8 cellular contexts compared by ENCODE assay signal in genomic region chr15:65049418-65049840, GRCh38. TPM values are rescaled to one million over a fixed set of nuclear protein-coding genes. Genes with fewer than 3 reads are reported as not detected.
DNase-seq lines count a peak whose midpoint lies in the region; ATAC-seq and TF ChIP-seq lines count a peak whose summit lies in the region.

No MANE protein-coding gene starts in this region.

- H3K79me2 ChIP-seq in OCI-LY7 (ENCODE audit: insufficient read depth, low read depth, low read length) = no peaks in the 10 kb centered on the region

- no peak overlapping the region for H3K27ac Mint-ChIP-seq in CD4-positive, alpha-beta T cell
- peak overlapping the region; percentile 52 for H3K27ac Mint-ChIP-seq in activated T-cell treated with anti-CD3 and anti-CD28 coated beads, Interleukin-2, amount 50 U/mL, for 24 hours

- TF ChIP-seq CTCF in CD4-positive, alpha-beta T cell (IDR thresholded peaks at IDR 0.05) = no peak
- TF ChIP-seq CTCF in OCI-LY7 (conservative IDR thresholded peaks at IDR 0.05; ENCODE audit: low read length) = no peak

- H3K4me3 ChIP-seq in HUES6 (ENCODE audit: low read depth, low read length) = peak overlapping the region; percentile 52
- peak overlapping the region; percentile 37 for H3K4me3 ChIP-seq in OCI-LY7 (ENCODE audit: low read depth, low read length, poor library complexity, severe bottlenecking)
- peak overlapping the region; percentile 37 to 53 for H3K4me3 ChIP-seq in muscle layer of duodenum (ENCODE audit: low read depth in 1 of 2, low read length in 2 of 2)

- H3K27ac ChIP-seq in CD4-positive, alpha-beta T cell (ENCODE audit: low read depth, low read length) = no peak overlapping the region
- H3K27ac ChIP-seq in HUES6 (ENCODE audit: low read depth, low read length) (no peak overlapping the region), OCI-LY7 (ENCODE audit: low read depth, low read length, poor library complexity, severe bottlenecking) (no peak overlapping the region), muscle layer of duodenum (ENCODE audit: low read length) (no peak overlapping the region)

- BruUV-seq in OCI-LY7 (replicated peaks; lab: Mats Ljungman, UMichigan) = no TSS peak

- no peaks in the 10 kb centered on the region for H4K20me1 ChIP-seq in OCI-LY7 (ENCODE audit: insufficient read depth, low read length)

- H3K4me1 ChIP-seq in HUES6 (ENCODE audit: control insufficient read depth, insufficient read depth, low read length) (peaks cover 5% of the 10 kb centered on the region; the same call in 1 of the 2 replicates), OCI-LY7 (ENCODE audit: insufficient read depth, low read length, poor library complexity, severe bottlenecking) (peaks cover 19% of the 10 kb centered on the region), muscle layer of duodenum (ENCODE audit: control insufficient read depth in 1 of 2, insufficient read depth in 2 of 2, low read length in 2 of 2) (peaks cover under 1 to 23% of the 10 kb centered on the region in 2 donors)

- H3K9me2 ChIP-seq in OCI-LY7 (ENCODE audit: insufficient read depth, low read length) = no peaks in the 10 kb centered on the region

- no peaks in the 10 kb centered on the region for H3K27me3 ChIP-seq in CD4-positive, alpha-beta T cell (ENCODE audit: control insufficient read depth, insufficient read depth, low read length)
- H3K27me3 ChIP-seq in HUES6 (ENCODE audit: control insufficient read depth, insufficient read depth, low read length) = no peaks in the 10 kb centered on the region
- H3K27me3 ChIP-seq in muscle layer of duodenum (ENCODE audit: low read depth, low read length) = no peaks in the 10 kb centered on the region

- CTCF ChIA-PET in CD4-positive, alpha-beta T cell (lab: Charles Lee) = no interaction called here
- CTCF ChIA-PET in OCI-LY7 (lab: Charles Lee; ENCODE audit: unreplicated experiment) = interaction anchor here (0.6 kb wide), 1 partner anchor 27 kb away, joined by 3 read pairs; the partner anchor contains the start of gene KBTBD13

- peaks cover 6% of the 10 kb centered on the region; the same call in 1 of the 2 replicates for H3K36me3 ChIP-seq in HUES6 (ENCODE audit: control insufficient read depth, insufficient read depth, low read length)
- H3K36me3 ChIP-seq in OCI-LY7 (ENCODE audit: insufficient read depth, low read length) = no peaks in the 10 kb centered on the region
- peaks cover 0 to 6% of the 10 kb centered on the region in 2 donors for H3K36me3 ChIP-seq in muscle layer of duodenum (ENCODE audit: control insufficient read depth in 1 of 2, insufficient read depth in 2 of 2, low read length in 2 of 2)

- intact Hi-C loops in CD4-positive, alpha-beta T cell (cut with DNase I, micrococcal nuclease) = no loop called here
- intact Hi-C loops in OCI-LY7 (cut with micrococcal nuclease; ENCODE audit: unreplicated experiment) = no loop called here

- no peaks in the 10 kb centered on the region for H3K9me3 ChIP-seq in CD4-positive, alpha-beta T cell (ENCODE audit: control insufficient read depth, low read length)
- H3K9me3 ChIP-seq in HUES6 (ENCODE audit: control insufficient read depth, insufficient read depth, low read depth, low read length) (no peaks in the 10 kb centered on the region), OCI-LY7 (ENCODE audit: low read length) (no peaks in the 10 kb centered on the region), muscle layer of duodenum (ENCODE audit: control insufficient read depth in 1 of 2, low read length in 2 of 2) (no peaks in the 10 kb centered on the region)

- no peaks in the 10 kb centered on the region for H3K27me3 Mint-ChIP-seq in CD4-positive, alpha-beta T cell
- no peaks in the 10 kb centered on the region for H3K27me3 Mint-ChIP-seq in activated T-cell treated with anti-CD3 and anti-CD28 coated beads, Interleukin-2, amount 50 U/mL, for 24 hours

- H3K4me2 ChIP-seq in OCI-LY7 (ENCODE audit: low read length) = peak overlapping the region; percentile 65

- H3K9me3 Mint-ChIP-seq in CD4-positive, alpha-beta T cell = no peaks in the 10 kb centered on the region
- no peaks in the 10 kb centered on the region for H3K9me3 Mint-ChIP-seq in activated T-cell treated with anti-CD3 and anti-CD28 coated beads, Interleukin-2, amount 50 U/mL, for 24 hours

- ATAC-seq in CD4-positive, alpha-beta T cell (ENCODE audit: poor library complexity) = peak; percentile 99
- ATAC-seq in GM21390 (IDR thresholded peaks at IDR 0.05; ENCODE audit: unreplicated experiment) = peak; percentile 82
- peak; percentile 87 for ATAC-seq in esophagus mucosa

- DNase-seq in CD4-positive, alpha-beta T cell = peak; percentile 65 to 88 (median 74)
- DNase-seq in OCI-LY7 (ENCODE audit: low spot score) = peak; percentile 90
- DNase-seq in activated T-cell treated with anti-CD3 and anti-CD28 coated beads, Interleukin-2, amount 50 U/mL, for 24 hours = peak; percentile 88
- peak; percentile 65 to 80 for DNase-seq in stimulated activated CD8-positive, alpha-beta memory T cell treated with anti-CD3 and anti-CD28 coated beads, Interleukin-4, amount 100 ng/mL, for 4 hours (ENCODE audit: low read depth in 2 of 2, low spot score in 1 of 2)

- H2AFZ ChIP-seq in OCI-LY7 (ENCODE audit: low read length) = no peak overlapping the region

- H3K36me3 Mint-ChIP-seq in CD4-positive, alpha-beta T cell (ENCODE audit: low read depth) = no peaks in the 10 kb centered on the region
- H3K36me3 Mint-ChIP-seq in activated T-cell treated with anti-CD3 and anti-CD28 coated beads, Interleukin-2, amount 50 U/mL, for 24 hours (ENCODE audit: low read depth) = no peaks in the 10 kb centered on the region

- H3K4me3 Mint-ChIP-seq in CD4-positive, alpha-beta T cell = peak overlapping the region; percentile 60
- peak overlapping the region; percentile 49 for H3K4me3 Mint-ChIP-seq in activated T-cell treated with anti-CD3 and anti-CD28 coated beads, Interleukin-2, amount 50 U/mL, for 24 hours

- H3K4me1 Mint-ChIP-seq in CD4-positive, alpha-beta T cell (ENCODE audit: low read depth) = peaks cover 13% of the 10 kb centered on the region
- peaks cover 13% of the 10 kb centered on the region for H3K4me1 Mint-ChIP-seq in activated T-cell treated with anti-CD3 and anti-CD28 coated beads, Interleukin-2, amount 50 U/mL, for 24 hours (ENCODE audit: low read depth)

- H3K9ac ChIP-seq in HUES6 (ENCODE audit: low read length) = no peak overlapping the region

- POLR2A ChIA-PET in CD4-positive, alpha-beta T cell (lab: Charles Lee) = interaction anchor here (1.0 kb wide), 1 partner anchor 255 kb away, joined by 3 read pairs; the partner anchor contains the start of gene RNU5B-1
- POLR2A ChIA-PET in OCI-LY7 (lab: Charles Lee) = no interaction called here

RNA-seq across cellular contexts. Expression of gene SLC51B, which starts 4.2 kb away (rescaled TPM):
- total RNA-seq in CD4-positive, alpha-beta T cell = not detected
- not detected in 2 replicates for total RNA-seq in OCI-LY7 (2014; rRNA removed; shearing (Covaris generic))
- total RNA-seq in OCI-LY7 (2022) = not detected in 2 replicates
- total RNA-seq in esophagus mucosa = not detected

RNA-seq across cellular contexts. Expression of gene RASL12, which starts 18.4 kb away (rescaled TPM):
- not detected for total RNA-seq in CD4-positive, alpha-beta T cell
- not detected in 2 replicates for total RNA-seq in OCI-LY7 (2014; rRNA removed; shearing (Covaris generic))
- total RNA-seq in OCI-LY7 (2022) (not detected in 2 replicates), esophagus mucosa (1.5 TPM)

RNA-seq across cellular contexts. Expression of gene MTFMT, which starts 20.0 kb away (rescaled TPM):
- total RNA-seq in CD4-positive, alpha-beta T cell = 1 to 10 TPM; 3.4 to 5.8 TPM
- total RNA-seq in OCI-LY7 (2014; rRNA removed; shearing (Covaris generic)) = 9.1 and 9.7 TPM in 2 replicates
- total RNA-seq in OCI-LY7 (2022) (19.0 and 19.1 TPM in 2 replicates), esophagus mucosa (9.8 TPM)

RNA-seq across cellular contexts. Expression of gene KBTBD13, which starts 27.1 kb away (rescaled TPM):
- total RNA-seq in CD4-positive, alpha-beta T cell = not detected
- not detected in 2 replicates for total RNA-seq in OCI-LY7 (2014; rRNA removed; shearing (Covaris generic))
- not detected in 2 replicates for total RNA-seq in OCI-LY7 (2022)
- total RNA-seq in esophagus mucosa = not detected

RNA-seq across cellular contexts. Expression of gene SPG21, which starts 59.7 kb away (rescaled TPM):
- 10 to 100 TPM; 29.4 to 32.7 TPM for total RNA-seq in CD4-positive, alpha-beta T cell
- total RNA-seq in OCI-LY7 (2014; rRNA removed; shearing (Covaris generic)) = 49.6 and 56.4 TPM in 2 replicates
- total RNA-seq in OCI-LY7 (2022) (83.9 and 95.4 TPM in 2 replicates), esophagus mucosa (48.7 TPM)
